ENCODE assay signal across 19 cellular contexts in genomic region chr7:91235211-91235832, GRCh38. TPM values are rescaled to one million over a fixed set of nuclear protein-coding genes. Genes with fewer than 3 reads are reported as not detected.
DNase-seq lines count a peak whose midpoint lies in the region; ATAC-seq, FAIRE-seq and TF ChIP-seq lines count a peak whose summit lies in the region.
"Had no signal": no experiment of that assay in that cellular context is flagged by ENCODE, and none has a peak within 500 bp of the region (broad histone marks: within the 10 kb centered on the region; RNA-seq: fewer than 3 reads in every experiment).

No MANE protein-coding gene starts in this region.

- H3K27me3 ChIP-seq in left lung: no peaks in the 10 kb centered on the region
- H3K27me3 ChIP-seq in upper lobe of right lung: no peaks in the 10 kb centered on the region

- no peak for FAIRE-seq in HTR-8/SVneo (lab: Jason Lieb, UNC)
- FAIRE-seq: G401.6, GM12892 had no signal

- intact Hi-C loops in left lung (cut with DNase I) (no loop called here), upper lobe of right lung (cut with DNase I) (no loop called here)

- H3K36me3 ChIP-seq in left lung (no peaks in the 10 kb centered on the region), upper lobe of right lung (no peaks in the 10 kb centered on the region)
- H3K36me3 ChIP-seq: HAP-1 had no signal

- no peaks in the 10 kb centered on the region for H3K27me3 Mint-ChIP-seq in osteocyte (ENCODE audit: unreplicated experiment)

- H3K4me3 Mint-ChIP-seq in osteocyte (ENCODE audit: unreplicated experiment): no peak overlapping the region
- H3K4me3 Mint-ChIP-seq: CD4-positive, alpha-beta memory T cell; GM23338; HFFc6 had no signal

- peak; percentile 55 for ATAC-seq in left lung
- ATAC-seq in upper lobe of right lung: peak; percentile 30
- ATAC-seq: GM23338 had no signal

- H3K4me1 Mint-ChIP-seq in osteocyte (ENCODE audit: unreplicated experiment): peaks cover 14% of the 10 kb centered on the region
- H3K4me1 Mint-ChIP-seq: CD4-positive, alpha-beta memory T cell had no signal

- H3K27ac Mint-ChIP-seq in osteocyte (ENCODE audit: unreplicated experiment): no peak overlapping the region
- H3K27ac Mint-ChIP-seq: CD4-positive, alpha-beta memory T cell; GM23338; HFFc6 had no signal

- TF ChIP-seq CTCF in left lung (IDR thresholded peaks at IDR 0.05) (no peak), upper lobe of right lung (IDR thresholded peaks at IDR 0.05) (no peak), osteocyte (IDR thresholded peaks at IDR 0.05) (no peak), GM13977 (IDR thresholded peaks at IDR 0.05; ENCODE audit: extremely low read depth, insufficient read depth, missing control alignments) (no peak)

- no peak overlapping the region for H3K4me3 ChIP-seq in left lung
- H3K4me3 ChIP-seq in upper lobe of right lung: no peak overlapping the region
- H3K4me3 ChIP-seq: GM23338, HAP-1 had no signal

- H3K4me1 ChIP-seq in left lung (peaks cover 5 to 13% of the 10 kb centered on the region in 2 donors), upper lobe of right lung (peaks cover 13% of the 10 kb centered on the region)
- H3K4me1 ChIP-seq: HAP-1 had no signal

- no peaks in the 10 kb centered on the region for H3K9me3 ChIP-seq in left lung
- H3K9me3 ChIP-seq in upper lobe of right lung: no peaks in the 10 kb centered on the region
- H3K9me3 ChIP-seq: HAP-1 had no signal

- H3K9me3 Mint-ChIP-seq in osteocyte (ENCODE audit: unreplicated experiment): no peaks in the 10 kb centered on the region
- H3K9me3 Mint-ChIP-seq: GM23338, HFFc6 had no signal

- in situ Hi-C loops in GM13977 (cut with MboI; ENCODE audit: low pct_unique_long_range_greater_than_20kb, low sequenced_read_pairs, unreplicated experiment): no loop called here

- H3K36me3 Mint-ChIP-seq in osteocyte (ENCODE audit: unreplicated experiment): no peaks in the 10 kb centered on the region
- H3K36me3 Mint-ChIP-seq: CD4-positive, alpha-beta memory T cell had no signal

- H3K27ac ChIP-seq in left lung: no peak overlapping the region
- H3K27ac ChIP-seq in upper lobe of right lung: no peak overlapping the region

- DNase-seq in amniotic epithelial cell (ENCODE audit: low read depth) (peak; percentile 30), fibroblast of gingiva (ENCODE audit: low read depth) (peak; percentile 24), left lung (peak in 1 of 2 donors; percentile 42), upper lobe of right lung (peak; percentile 78), osteocyte (ENCODE audit: extremely low spot score, unreplicated experiment) (no peak), GM13977 (ENCODE audit: low spot score) (no peak), ecto neural progenitor cell (ENCODE audit: low spot score) (no peak), HTR-8/SVneo (ENCODE audit: insufficient read length, low spot score) (no peak)
- DNase-seq: C1 segment of cervical spinal cord; Calu3; CD4-positive, alpha-beta memory T cell; COR-L47; DMS53; DND-41; HFFc6 had no signal

RNA-seq across cellular contexts. Expression of gene FZD1, which starts 28.9 kb away (rescaled TPM):
- total RNA-seq in left lung: 10 to 100 TPM; 15.5 to 20.0 TPM
- total RNA-seq in upper lobe of right lung: 25.7 TPM
- 19.4 and 20.0 TPM in 2 replicates for total RNA-seq in osteocyte

Comparison
In these comparisons a context has a peak if more than half of its experiments do, and no peak if none do; other contexts are left out.
1. DNase-seq: peak in amniotic epithelial cell (single experiment), fibroblast of gingiva (single experiment) and upper lobe of right lung (single experiment); none in osteocyte (single experiment), GM13977 (single experiment), ecto neural progenitor cell (single experiment) and HTR-8/SVneo (single experiment).